ENCODE assay signal across 8 cellular contexts in genomic region chr12:48969847-48970701, GRCh38. TPM values are rescaled to one million over a fixed set of nuclear protein-coding genes. Genes with fewer than 3 reads are reported as not detected.
DNase-seq lines count a peak whose midpoint lies in the region; ATAC-seq and TF ChIP-seq lines count a peak whose summit lies in the region.

No MANE protein-coding gene starts in this region.

- no peak for TF ChIP-seq EP300 in esophagus muscularis mucosa (IDR thresholded peaks at IDR 0.05)

- ATAC-seq in sciatic nerve: no peak
- ATAC-seq in GM19395 (IDR thresholded peaks at IDR 0.05; ENCODE audit: unreplicated experiment): no peak

- no peaks in the 10 kb centered on the region for H3K79me2 ChIP-seq in PC-9 (ENCODE audit: low read depth)

- H3K4me3 ChIP-seq in PC-9: no peak overlapping the region
- peak overlapping the region; percentile 37 to 48 (median 41) for H3K4me3 ChIP-seq in esophagus muscularis mucosa
- H3K4me3 ChIP-seq in thyroid gland (replicated peaks in 1 of 3): no peak overlapping the region

- H3K27me3 ChIP-seq in PC-9 (ENCODE audit: insufficient read depth, low read depth) (peaks cover 17% of the 10 kb centered on the region; the same call in 1 of the 2 replicates), esophagus muscularis mucosa (peaks cover 9 to 72% (median 47%) of the 10 kb centered on the region in 4 donors), thyroid gland (peaks cover 29% of the 10 kb centered on the region)

- H3K27ac ChIP-seq in PC-9 (no peak overlapping the region), esophagus muscularis mucosa (replicated peaks in 1 of 4) (peak overlapping the region in 1 of 4 donors; percentile 32), thyroid gland (no peak overlapping the region)

- H4K20me1 ChIP-seq in PC-9 (ENCODE audit: insufficient read depth): no peaks in the 10 kb centered on the region

- no TSS peak for BruUV-seq in PC-9 (replicated peaks; lab: Mats Ljungman, UMichigan)

- WGBS in esophagus muscularis mucosa: 18% methylated on average over 8 of the region's 77 CpGs
- WGBS in thyroid gland, 2 donors: 9 to 21% methylated on average over 24 to 32 of the region's 77 CpGs

- TF ChIP-seq POLR2A in esophagus muscularis mucosa (IDR thresholded peaks at IDR 0.05; ENCODE audit: low read depth) (no peak), thyroid gland (IDR thresholded peaks at IDR 0.05) (no peak)

- H3F3A ChIP-seq in PC-9 (ENCODE audit: insufficient read depth, low read depth): no peaks in the 10 kb centered on the region

- no peaks in the 10 kb centered on the region for H3K9me2 ChIP-seq in PC-9 (ENCODE audit: insufficient read depth)

- H2AFZ ChIP-seq in PC-9: no peak overlapping the region

- DNase-seq in PC-9: no peak
- no peak for DNase-seq in esophagus muscularis mucosa (ENCODE audit: extremely low spot score)
- peak; percentile 60 for DNase-seq in sciatic nerve (ENCODE audit: low spot score)
- DNase-seq in glomerular visceral epithelial cell (ENCODE audit: extremely low spot score): no peak
- DNase-seq in globus pallidus (ENCODE audit: low spot score): no peak
- DNase-seq in thyroid gland: no peak

- POLR2A ChIA-PET in PC-9 (lab: Charles Lee; ENCODE audit: unreplicated experiment): no interaction called here

- TF ChIP-seq CTCF in GM12872 (IDR thresholded peaks at IDR 0.05; ENCODE audit: insufficient read depth, low read depth, low read length) (0 out of 3 replicates have a peak, but pooled peaks have one; percentile 14), PC-9 (conservative IDR thresholded peaks at IDR 0.05) (no peak), esophagus muscularis mucosa (IDR thresholded peaks at IDR 0.05) (no peak), thyroid gland (IDR thresholded peaks at IDR 0.05) (no peak)

- CTCF ChIA-PET in PC-9 (lab: Charles Lee): no interaction called here

- H3K4me2 ChIP-seq in PC-9: peak overlapping the region; percentile 93; the same call in 1 of the 2 replicates

- intact Hi-C loops in PC-9 (cut with micrococcal nuclease; ENCODE audit: unreplicated experiment): no loop called here
- intact Hi-C loops in esophagus muscularis mucosa (cut with DNase I): no loop called here
- intact Hi-C loops in sciatic nerve (cut with DNase I): no loop called here
- intact Hi-C loops in thyroid gland (cut with DNase I): no loop called here

- no peaks in the 10 kb centered on the region for H3K36me3 ChIP-seq in PC-9 (ENCODE audit: low read depth)
- no peaks in the 10 kb centered on the region for H3K36me3 ChIP-seq in esophagus muscularis mucosa
- no peaks in the 10 kb centered on the region for H3K36me3 ChIP-seq in thyroid gland

- H3K9me3 ChIP-seq in PC-9 (ENCODE audit: insufficient read depth, low read depth) (no peaks in the 10 kb centered on the region), esophagus muscularis mucosa (no peaks in the 10 kb centered on the region), thyroid gland (no peaks in the 10 kb centered on the region)

- H3K4me1 ChIP-seq in PC-9 (replicated peaks; ENCODE audit: insufficient read depth) (peaks cover 8% of the 10 kb centered on the region; the same call in 1 of the 2 replicates), esophagus muscularis mucosa (peaks cover 18 to 48% (median 43%) of the 10 kb centered on the region in 4 donors), thyroid gland (peaks cover 21 to 23% of the 10 kb centered on the region in 2 donors)

RNA-seq across cellular contexts. Expression of gene WNT10B, which starts 1.5 kb away (rescaled TPM):
- total RNA-seq in PC-9 (2021) (0.73 TPM in 1 of 2 replicates, not detected in the other), esophagus muscularis mucosa (1 to 10 TPM in 2 of 4 donors, under 1 TPM in 2; 0.92 to 1.8 (median 1.1) TPM), sciatic nerve (1.1 TPM), thyroid gland (1 to 10 TPM in 1 of 4 donors, under 1 TPM in 2, not detected in 1; 0.54 to 1.7 (median 0.59) TPM)

RNA-seq across cellular contexts. Expression of gene WNT1, which starts 8.0 kb away (rescaled TPM):
- not detected in 2 replicates for total RNA-seq in PC-9 (2021)
- not detected for total RNA-seq in esophagus muscularis mucosa
- not detected for total RNA-seq in sciatic nerve
- not detected for total RNA-seq in thyroid gland

RNA-seq across cellular contexts. Expression of gene ARF3, which starts 12.8 kb away (rescaled TPM):
- total RNA-seq in PC-9 (2021) (200 and 205 TPM in 2 replicates), esophagus muscularis mucosa (10 to 100 TPM; 42.8 to 71.9 (median 65.1) TPM), sciatic nerve (112 TPM), thyroid gland (100 to 1,000 TPM in 3 of 4 donors, 10 to 100 TPM in 1; 92.7 to 177 (median 136) TPM)

RNA-seq across cellular contexts. Expression of gene DDN, which starts 29.1 kb away (rescaled TPM):
- total RNA-seq in PC-9 (2021) (0.10 and 0.17 TPM in 2 replicates), esophagus muscularis mucosa (under 1 TPM in 1 of 4 donors, not detected in 3; 0.11 TPM), sciatic nerve (not detected), thyroid gland (under 1 TPM in 2 of 4 donors, not detected in 2; 0.11 to 0.13 TPM)

RNA-seq across cellular contexts. Expression of gene FKBP11, which starts 44.8 kb away (rescaled TPM):
- 23.5 and 25.5 TPM in 2 replicates for total RNA-seq in PC-9 (2021)
- 1 to 10 TPM; 4.9 to 8.1 (median 7.8) TPM for total RNA-seq in esophagus muscularis mucosa
- total RNA-seq in sciatic nerve: 17.8 TPM
- 10 to 100 TPM in 3 of 4 donors, 1 to 10 TPM in 1; 9.0 to 20.1 (median 16.5) TPM for total RNA-seq in thyroid gland

Comparison
In these comparisons a context has a peak if more than half of its experiments do, and no peak if none do; other contexts are left out.
1. H3K4me3 ChIP-seq: peak in esophagus muscularis mucosa (4 of 4); none in PC-9 (single experiment) and thyroid gland (0 of 3).